12 cellular contexts compared by ENCODE assay signal in genomic region chr4:110411599-110412011, GRCh38.
DNase-seq lines count a peak whose midpoint lies in the region; ATAC-seq and TF ChIP-seq lines count a peak whose summit lies in the region.
"Had no signal": no experiment of that assay in that cellular context is flagged by ENCODE, and none has a peak within 500 bp of the region (broad histone marks: within the 10 kb centered on the region; RNA-seq: fewer than 3 reads in every experiment).

No MANE protein-coding gene starts in this region.

- H3K9me3 ChIP-seq in HUES6 (ENCODE audit: control insufficient read depth, insufficient read depth, low read depth, low read length): 0 out of 2 replicates have a peak, but pooled peaks cover 3% of the 10 kb centered on the region
- H3K9me3 ChIP-seq in PC-9 (ENCODE audit: insufficient read depth, low read depth): no peaks in the 10 kb centered on the region
- H3K9me3 ChIP-seq: BE2C, gastroesophageal sphincter, Peyer's patch had no signal

- H3K36me3 ChIP-seq in HUES6 (ENCODE audit: control insufficient read depth, insufficient read depth, low read length) (no peaks in the 10 kb centered on the region), PC-9 (ENCODE audit: low read depth) (no peaks in the 10 kb centered on the region)
- H3K36me3 ChIP-seq: BE2C, gastroesophageal sphincter, Peyer's patch had no signal

- peak overlapping the region; percentile 60 for H3K4me3 Mint-ChIP-seq in activated T-helper 2 cell treated with anti-CD3 and anti-CD28 coated beads, Interferon-gamma antibody, Interleukin-2, Interleukin-4, amounts not matched to agents 10 μg/mL and 5 μg/mL and 100 μg/mL, durations not matched to agents 14 hours and 24 hours and 36 hours (ENCODE audit: low read depth)

- no peaks in the 10 kb centered on the region for H3K9me3 Mint-ChIP-seq in activated T-helper 2 cell treated with anti-CD3 and anti-CD28 coated beads, Interferon-gamma antibody, Interleukin-2, Interleukin-4, amounts not matched to agents 10 μg/mL and 5 μg/mL and 100 μg/mL, durations not matched to agents 14 hours and 24 hours and 36 hours

- no peak overlapping the region for H3K4me2 ChIP-seq in PC-9

- peak; percentile 91 for ATAC-seq in left colon
- ATAC-seq: gastroesophageal sphincter had no signal

- no peaks in the 10 kb centered on the region for H3K9me2 ChIP-seq in PC-9 (ENCODE audit: insufficient read depth)

- H3K36me3 Mint-ChIP-seq in activated T-helper 2 cell treated with anti-CD3 and anti-CD28 coated beads, Interferon-gamma antibody, Interleukin-2, Interleukin-4, amounts not matched to agents 10 μg/mL and 5 μg/mL and 100 μg/mL, durations not matched to agents 14 hours and 24 hours and 36 hours (ENCODE audit: low read depth): no peaks in the 10 kb centered on the region

- intact Hi-C loops in activated T-helper 2 cell treated with anti-CD3 and anti-CD28 coated beads, Interferon-gamma antibody, Interleukin-2, Interleukin-4, amounts not matched to agents 10 μg/mL and 5 μg/mL and 100 μg/mL, durations not matched to agents 14 hours and 24 hours and 36 hours (cut with micrococcal nuclease): no loop called here
- intact Hi-C loops in left colon (cut with DNase I, micrococcal nuclease) (no loop called here), PC-9 (cut with micrococcal nuclease; ENCODE audit: unreplicated experiment) (no loop called here)

- H2AFZ ChIP-seq in PC-9: no peak overlapping the region

- DNase-seq in ACHN (peak; percentile 8), left colon (no peak), SKM-1 treated with dmso at 0.1 percent for 144 hours (lab: John Stamatoyannopoulos, UW; ENCODE audit: unreplicated experiment) (no peak), PC-9 (no peak), GM13976 (ENCODE audit: low spot score) (no peak), NCI-H446 (lab: John Stamatoyannopoulos, UW) (no peak)
- no peak for DNase-seq in activated T-helper 2 cell treated with anti-CD3 and anti-CD28 coated beads, Interferon-gamma antibody, Interleukin-2, Interleukin-4, amounts not matched to agents 10 μg/mL and 5 μg/mL and 100 μg/mL, durations not matched to agents 14 hours and 24 hours and 36 hours (ENCODE audit: low spot score)
- DNase-seq: BE2C, Peyer's patch, T1000 had no signal

- H3K4me1 ChIP-seq in HUES6 (ENCODE audit: control insufficient read depth, insufficient read depth, low read length): peaks cover 21% of the 10 kb centered on the region
- no peaks in the 10 kb centered on the region for H3K4me1 ChIP-seq in PC-9 (replicated peaks; ENCODE audit: insufficient read depth)
- H3K4me1 ChIP-seq: BE2C, gastroesophageal sphincter had no signal

- no peaks in the 10 kb centered on the region for H3F3A ChIP-seq in PC-9 (ENCODE audit: insufficient read depth, low read depth)

- TF ChIP-seq CTCF in PC-9 (conservative IDR thresholded peaks at IDR 0.05) (no peak), GM13976 (IDR thresholded peaks at IDR 0.05; ENCODE audit: borderline replicate concordance, control extremely low read depth, extremely low read depth, insufficient read depth, missing control alignments) (no peak)

- no peaks in the 10 kb centered on the region for H3K27me3 Mint-ChIP-seq in activated T-helper 2 cell treated with anti-CD3 and anti-CD28 coated beads, Interferon-gamma antibody, Interleukin-2, Interleukin-4, amounts not matched to agents 10 μg/mL and 5 μg/mL and 100 μg/mL, durations not matched to agents 14 hours and 24 hours and 36 hours (ENCODE audit: low read depth)

- no TSS peak for BruUV-seq in PC-9 (replicated peaks; lab: Mats Ljungman, UMichigan)

- CTCF ChIA-PET in PC-9 (lab: Charles Lee): no interaction called here

- H3K4me3 ChIP-seq in HUES6 (ENCODE audit: low read depth, low read length) (peak overlapping the region; percentile 60), PC-9 (no peak overlapping the region)
- H3K4me3 ChIP-seq: gastroesophageal sphincter had no signal

- H3K27ac ChIP-seq in HUES6 (ENCODE audit: low read depth, low read length): peak overlapping the region; percentile 74; the same call in 1 of the 2 replicates
- no peak overlapping the region for H3K27ac ChIP-seq in PC-9
- H3K27ac ChIP-seq: gastroesophageal sphincter, Peyer's patch had no signal

- no peak overlapping the region for H3K27ac Mint-ChIP-seq in activated T-helper 2 cell treated with anti-CD3 and anti-CD28 coated beads, Interferon-gamma antibody, Interleukin-2, Interleukin-4, amounts not matched to agents 10 μg/mL and 5 μg/mL and 100 μg/mL, durations not matched to agents 14 hours and 24 hours and 36 hours

- H3K79me2 ChIP-seq in PC-9 (ENCODE audit: low read depth): no peaks in the 10 kb centered on the region

- H3K4me1 Mint-ChIP-seq in activated T-helper 2 cell treated with anti-CD3 and anti-CD28 coated beads, Interferon-gamma antibody, Interleukin-2, Interleukin-4, amounts not matched to agents 10 μg/mL and 5 μg/mL and 100 μg/mL, durations not matched to agents 14 hours and 24 hours and 36 hours (ENCODE audit: low read depth): no peaks in the 10 kb centered on the region

- no peaks in the 10 kb centered on the region for H4K20me1 ChIP-seq in PC-9 (ENCODE audit: insufficient read depth)

- H3K27me3 ChIP-seq in HUES6 (ENCODE audit: control insufficient read depth, insufficient read depth, low read length): peaks cover 16% of the 10 kb centered on the region
- H3K27me3 ChIP-seq in PC-9 (ENCODE audit: insufficient read depth, low read depth): no peaks in the 10 kb centered on the region
- H3K27me3 ChIP-seq: BE2C, Peyer's patch had no signal

- POLR2A ChIA-PET in PC-9 (lab: Charles Lee; ENCODE audit: unreplicated experiment): no interaction called here

- in situ Hi-C loops in ACHN (cut with HindIII; ENCODE audit: low pct_ligation_motif_present, low pct_unique_long_range_greater_than_20kb, low sequenced_read_pairs) (no loop called here), GM13976 (cut with MboI; ENCODE audit: low sequenced_read_pairs, unreplicated experiment) (no loop called here)

- peak overlapping the region; percentile 70 for H3K9ac ChIP-seq in HUES6 (ENCODE audit: low read length)
